In genomic region chrX:40143987-40144386, GRCh38 we compare ENCODE assay signal across 19 cellular contexts. TPM values are rescaled to one million over a fixed set of nuclear protein-coding genes. Genes with fewer than 3 reads are reported as not detected.
DNase-seq lines count a peak whose midpoint lies in the region; ATAC-seq, FAIRE-seq and TF ChIP-seq lines count a peak whose summit lies in the region.
"Had no signal": no experiment of that assay in that cellular context is flagged by ENCODE, and none has a peak within 500 bp of the region (broad histone marks: within the 10 kb centered on the region; RNA-seq: fewer than 3 reads in every experiment).

No MANE protein-coding gene starts in this region.

- H4K20me1 ChIP-seq in HepG2 (ENCODE audit: insufficient read depth, low read length) (no peaks in the 10 kb centered on the region), K562 (replicated peaks; ENCODE audit: control insufficient read depth, insufficient read depth, low read length) (no peaks in the 10 kb centered on the region)

- TF ChIP-seq CTCF in HepG2 (CRISPR knock-in tag; IDR thresholded peaks at IDR 0.05) (no peak), right lobe of liver (IDR thresholded peaks at IDR 0.05) (no peak), K562 (IDR thresholded peaks at IDR 0.05 in 2 of 3, conservative IDR thresholded peaks at IDR 0.05 in 1 of 3; ENCODE audit: insufficient read depth in 2 of 3, low read depth in 1 of 3, low read length in 3 of 3) (no peak), nephron (IDR thresholded peaks at IDR 0.05; ENCODE audit: unreplicated experiment in 3 of 3) (no peak), lower leg skin (IDR thresholded peaks at IDR 0.05) (no peak)

- H3K9ac ChIP-seq in HepG2 (ENCODE audit: insufficient read depth, low read depth, low read length), result no peak overlapping the region
- H3K9ac ChIP-seq in K562 (ENCODE audit: insufficient read depth in 1 of 2, low read depth in 2 of 2, low read length in 2 of 2), result no peak overlapping the region
- H3K9ac ChIP-seq: SK-N-SH had no signal

- H3K27ac ChIP-seq in HepG2 (ENCODE audit: extremely low read length, insufficient read depth, low read length) (no peak overlapping the region), right lobe of liver (no peak overlapping the region), K562 (ENCODE audit: extremely low read depth, low read depth, low read length) (no peak overlapping the region)
- H3K27ac ChIP-seq: 22Rv1, GM23248 had no signal

- H3K4me3 Mint-ChIP-seq in nephron, result peak overlapping the region in 2 of 3 experiments; percentile 67 to 70
- H3K4me3 Mint-ChIP-seq: B cell had no signal

- no peak for DNase-seq in HepG2 (ENCODE audit: low spot score)
- no peak for DNase-seq in right lobe of liver
- DNase-seq in K562 (ENCODE audit: extremely low read depth in 1 of 4, low spot score in 3 of 4), result no peak
- DNase-seq in iPS-NIHi11 (ENCODE audit: low spot score), result no peak
- DNase-seq in posterior vena cava (ENCODE audit: low spot score), result no peak
- DNase-seq in lower leg skin (ENCODE audit: low spot score in 2 of 2), result no peak
- DNase-seq: Caco-2; CD4-positive, alpha-beta T cell; GM23248; NCI-H1694 treated with DMSO at 0.1 percent for 48 hours; NCI-H510A; NCI-H774; SHP77 treated with DMSO at 0.1 percent for 48 hours; SK-N-SH had no signal

- POLR2A ChIA-PET in HepG2 (lab: Yijun Ruan, JAX), result interaction anchor here (1.3 to 1.4 kb wide), 2 partner anchors 33 to 36 kb away, joined by 5 to 10 read pairs; no protein-coding TSS in a partner anchor
- POLR2A ChIA-PET in K562 (lab: Yijun Ruan, JAX), result no interaction called here

- peaks cover 72% of the 10 kb centered on the region for H3K4me1 ChIP-seq in HepG2 (ENCODE audit: insufficient read depth, low read length)
- peaks cover 0 to 25% (median 6%) of the 10 kb centered on the region in 4 donors for H3K4me1 ChIP-seq in right lobe of liver
- peaks cover 21 to 50% of the 10 kb centered on the region in 2 experiments for H3K4me1 ChIP-seq in K562 (replicated peaks in 1 of 2; ENCODE audit: control insufficient read depth in 2 of 2, insufficient read depth in 2 of 2, low read length in 2 of 2)
- H3K4me1 ChIP-seq: Caco-2 had no signal

- H3K4me3 ChIP-seq in HepG2 (replicated peaks in 1 of 3; ENCODE audit: insufficient read depth in 1 of 3, low read depth in 2 of 3, low read length in 3 of 3) (no peak overlapping the region), right lobe of liver (no peak overlapping the region), K562 (no peak overlapping the region), lower leg skin (ENCODE audit: low read depth, poor library complexity, severe bottlenecking) (no peak overlapping the region)

- H3K27ac Mint-ChIP-seq in nephron, result peak overlapping the region in 2 of 3 experiments; percentile 33 to 48
- H3K27ac Mint-ChIP-seq: B cell; CD4-positive, alpha-beta T cell had no signal

- no peak for TF ChIP-seq EP300 in HepG2 (IDR thresholded peaks at IDR 0.05; ENCODE audit: low read depth in 2 of 2, low read length in 2 of 2)
- no peak for TF ChIP-seq EP300 in HepG2 (CRISPR knock-in tag; IDR thresholded peaks at IDR 0.05; ENCODE audit: borderline replicate concordance)
- no peak for TF ChIP-seq EP300 in K562 (IDR thresholded peaks at IDR 0.05; ENCODE audit: low read length)

- H3K9me1 ChIP-seq in K562 (ENCODE audit: control insufficient read depth, insufficient read depth, low read length), result no peaks in the 10 kb centered on the region

- TF ChIP-seq RAD21 in HepG2 (CRISPR knock-in tag; IDR thresholded peaks at IDR 0.05) (no peak), K562 (CRISPR knock-in tag; conservative IDR thresholded peaks at IDR 0.05 in 1 of 2, IDR thresholded peaks at IDR 0.05 in 1 of 2) (no peak)

- H2AFZ ChIP-seq in HepG2 (ENCODE audit: low read length) (no peak overlapping the region), K562 (ENCODE audit: low read depth, low read length) (no peak overlapping the region)

- H3K36me3 Mint-ChIP-seq in nephron (ENCODE audit: low read depth), result peaks cover 5% of the 10 kb centered on the region

- peak overlapping the region; percentile 74; the same call in 1 of the 2 replicates for H3K4me2 ChIP-seq in HepG2 (ENCODE audit: low read depth, low read length)
- H3K4me2 ChIP-seq in K562 (ENCODE audit: insufficient read depth, low read length), result no peak overlapping the region

- no TSS peak for BruUV-seq in HepG2 (replicated peaks; lab: Mats Ljungman, UMichigan)
- BruUV-seq in K562 (replicated peaks; lab: Mats Ljungman, UMichigan), result no TSS peak

- H3K9me3 Mint-ChIP-seq in nephron, result peaks cover under 1% of the 10 kb centered on the region
- H3K9me3 Mint-ChIP-seq: CD4-positive, alpha-beta T cell had no signal

- intact Hi-C loops in HepG2 (cut with micrococcal nuclease; ENCODE audit: unreplicated experiment), result loop anchor here (5.0 kb wide), 1 partner anchor 37 kb away; no protein-coding TSS in a partner anchor
- intact Hi-C loops in right lobe of liver (cut with DNase I), result no loop called here
- intact Hi-C loops in K562 (cut with micrococcal nuclease), result no loop called here
- intact Hi-C loops in posterior vena cava (cut with DNase I), result no loop called here
- intact Hi-C loops in lower leg skin (cut with DNase I; ENCODE audit: low total_unique reads), result no loop called here

- ATAC-seq in HepG2, result no peak
- ATAC-seq in right lobe of liver, result no peak
- ATAC-seq in K562, result no peak
- no peak for ATAC-seq in HG03354 (IDR thresholded peaks at IDR 0.05; ENCODE audit: poor library complexity, severe bottlenecking, unreplicated experiment)

- WGBS in HepG2 (ENCODE audit: low lambda C conversion rate), result 79% methylated on average over 5 of the region's 5 CpGs
- 43% methylated on average over 5 of the region's 5 CpGs for WGBS in right lobe of liver (ENCODE audit: insufficient coverage, low coverage, low lambda C conversion rate, missing lambda C conversion rate)
- WGBS in K562 (ENCODE audit: insufficient coverage, low coverage, missing lambda C conversion rate), result 76% methylated on average over 4 of the region's 5 CpGs
- WGBS in lower leg skin, 2 donors, result 56 to 81% methylated on average over 5 of the region's 5 CpGs

- H3K27me3 Mint-ChIP-seq in nephron (ENCODE audit: low read depth), result peaks cover 20% of the 10 kb centered on the region
- H3K27me3 Mint-ChIP-seq: CD4-positive, alpha-beta T cell had no signal

- H3K79me2 ChIP-seq in HepG2 (ENCODE audit: insufficient read depth, low read length), result peaks cover 14% of the 10 kb centered on the region
- peaks cover 15% of the 10 kb centered on the region for H3K79me2 ChIP-seq in K562 (ENCODE audit: control insufficient read depth, insufficient read depth, low read length)

- TF ChIP-seq POLR2A in HepG2 (IDR thresholded peaks at IDR 0.05; ENCODE audit: insufficient read depth in 1 of 2, low read depth in 2 of 2, low read length in 2 of 2) (no peak), right lobe of liver (IDR thresholded peaks at IDR 0.05) (no peak), K562 (conservative IDR thresholded peaks at IDR 0.05) (no peak), lower leg skin (IDR thresholded peaks at IDR 0.05) (no peak)

- H3K27me3 ChIP-seq in HepG2 (ENCODE audit: control insufficient read depth in 1 of 2, insufficient read depth in 2 of 2, low read length in 2 of 2) (no peaks in the 10 kb centered on the region), right lobe of liver (peaks cover 0 to 6% of the 10 kb centered on the region in 2 donors), K562 (ENCODE audit: control insufficient read depth in 2 of 2, insufficient read depth in 2 of 2, low read length in 2 of 2) (no peaks in the 10 kb centered on the region)

- peaks cover 58% of the 10 kb centered on the region for H3K4me1 Mint-ChIP-seq in nephron

- no peaks in the 10 kb centered on the region for H3K9me3 ChIP-seq in HepG2 (ENCODE audit: low read length)
- H3K9me3 ChIP-seq in right lobe of liver, result no peaks in the 10 kb centered on the region
- no peaks in the 10 kb centered on the region for H3K9me3 ChIP-seq in K562 (replicated peaks; ENCODE audit: control insufficient read depth, insufficient read depth, low read depth, low read length)
- H3K9me3 ChIP-seq: Caco-2, SK-N-SH had no signal

- CTCF ChIA-PET in HepG2 (lab: Yijun Ruan, JAX; ENCODE audit: low intra/inter-chr PET ratio, low total read pairs) (no interaction called here), K562 (lab: Yijun Ruan, JAX; ENCODE audit: low intra/inter-chr PET ratio) (no interaction called here)

- in situ Hi-C loops in HepG2 (cut with HindIII; ENCODE audit: extremely low pct_ligation_motif_present, low pct_unique_long_range_greater_than_20kb) (no loop called here), K562 (cut with MboI) (no loop called here)

- no peak for FAIRE-seq in HepG2 (lab: Jason Lieb, UNC)
- no peak for FAIRE-seq in K562 (lab: Jason Lieb, UNC)
- FAIRE-seq: G401.6 had no signal

- no peaks in the 10 kb centered on the region; a peak in 1 of 5 replicates for H3K36me3 ChIP-seq in HepG2 (replicated peaks in 1 of 2; ENCODE audit: control insufficient read depth in 1 of 2, insufficient read depth in 2 of 2, low read length in 2 of 2)
- H3K36me3 ChIP-seq in right lobe of liver, result no peaks in the 10 kb centered on the region
- H3K36me3 ChIP-seq in K562 (ENCODE audit: control insufficient read depth, insufficient read depth, low read length), result no peaks in the 10 kb centered on the region

RNA-seq across cellular contexts. Expression of gene BCOR, which starts 46.2 kb away (rescaled TPM):
- total RNA-seq in HepG2 (2016; rRNA removed; fragmentation: Illumina TruSeq; extraction: Trizol), result 15.2 and 18.6 TPM in 2 replicates
- 3.2 and 4.8 TPM in 2 replicates for total RNA-seq in HepG2 (2016; cell fraction: cytosol; rRNA removed; fragmentation: Illumina TruSeq; extraction: Trizol; ENCODE audit: low read depth)
- 13.9 and 15.9 TPM in 2 replicates for total RNA-seq in HepG2 (2016; cell fraction: insoluble cytoplasmic fraction; rRNA removed; fragmentation: Illumina TruSeq; extraction: Trizol)
- 7.4 and 7.6 TPM in 2 replicates for total RNA-seq in HepG2 (2016; cell fraction: membrane; rRNA removed; fragmentation: Illumina TruSeq; extraction: Trizol)
- total RNA-seq in HepG2 (2016; cell fraction: nucleus; rRNA removed; fragmentation: Illumina TruSeq; extraction: Trizol), result 18.8 and 25.8 TPM in 2 replicates
- 14.3 and 15.2 TPM in 2 replicates for polyA plus RNA-seq in HepG2 (2011; rRNA removed)
- 11.5 and 13.8 TPM in 2 replicates for polyA plus RNA-seq in HepG2 (2011; cell fraction: cytosol; rRNA removed)
- polyA plus RNA-seq in HepG2 (2011; cell fraction: nucleus; rRNA removed), result 30.4 and 30.6 TPM in 2 replicates
- 27.3 and 29.3 TPM in 2 replicates for polyA plus RNA-seq in HepG2 (2012)
- polyA plus RNA-seq in HepG2 (2016; cell fraction: cytosol; fragmentation: Illumina TruSeq; extraction: Trizol; ENCODE audit: low read depth), result 1.2 and 1.3 TPM in 2 replicates
- 17.4 and 18.4 TPM in 2 replicates for polyA plus RNA-seq in HepG2 (2016; cell fraction: insoluble cytoplasmic fraction; fragmentation: Illumina TruSeq; extraction: Trizol; ENCODE audit: low read depth)
- 1.3 and 1.9 TPM in 2 replicates for polyA plus RNA-seq in HepG2 (2016; cell fraction: membrane; fragmentation: Illumina TruSeq; extraction: Trizol; ENCODE audit: low read depth)
- 27.4 and 28.9 TPM in 2 replicates for polyA plus RNA-seq in HepG2 (2016; cell fraction: nucleus; fragmentation: Illumina TruSeq; extraction: Trizol; ENCODE audit: insufficient read depth, low read depth)
- polyA minus RNA-seq in HepG2 (2011; rRNA and poly(A)+ RNA removed; ENCODE audit: low replicate concordance), result 18.3 and 32.5 TPM in 2 replicates
- polyA minus RNA-seq in HepG2 (2011; cell fraction: cytosol; rRNA and poly(A)+ RNA removed), result 40.3 and 40.4 TPM in 2 replicates
- polyA minus RNA-seq in HepG2 (2011; cell fraction: nucleus; rRNA and poly(A)+ RNA removed), result 31.8 TPM in 2 replicates
- total RNA-seq in right lobe of liver, result 10 to 100 TPM in 4 of 6 experiments, 1 to 10 TPM in 2; 9.4 to 16.6 (median 12.0) TPM
- total RNA-seq in K562 (2011; cell fraction: chromatin; rRNA removed; ENCODE audit: low replicate concordance), result 128 and 140 TPM in 2 replicates
- total RNA-seq in K562 (2011; cell fraction: nucleolus; rRNA removed), result 71.6 and 74.4 TPM in 2 replicates
- 97.0 and 135 TPM in 2 replicates for total RNA-seq in K562 (2011; cell fraction: nucleoplasm; rRNA removed)
- 73.7 and 76.0 TPM in 2 replicates for total RNA-seq in K562 (2014; rRNA removed)
- 37.6 and 37.9 TPM in 2 replicates for total RNA-seq in K562 (2014; rRNA removed; fragmentation: Illumina TruSeq; extraction: Trizol)
- 33.0 and 36.6 TPM in 2 replicates for total RNA-seq in K562 (2015; rRNA removed; fragmentation: Illumina TruSeq; extraction: Trizol)
- 98.3 and 113 TPM in 2 replicates for total RNA-seq in K562 (2021)
- 27.5 and 28.1 TPM in 2 replicates for polyA plus RNA-seq in K562 (2011; rRNA removed)
- 30.1 and 38.0 TPM in 2 replicates for polyA plus RNA-seq in K562 (2011; cell fraction: cytosol; rRNA removed)
- polyA plus RNA-seq in K562 (2011; cell fraction: nucleus; rRNA removed), result 64.0 and 93.7 TPM in 2 replicates
- polyA plus RNA-seq in K562 (2012), result 72.8 and 76.1 TPM in 2 replicates
- 88.1 and 98.5 TPM in 2 replicates for polyA plus RNA-seq in K562 (2014; fragmentation: Illumina TruSeq; extraction: Trizol)
- 10 to 100 TPM; 32.0 to 37.4 TPM for polyA plus RNA-seq in K562 (2014; fragmentation: Nextera tagmentation; extraction: Ambion mirVana)
- polyA plus RNA-seq in K562 (2014; rRNA removed), result 44.4 and 64.6 TPM in 2 replicates
- 40.5 and 49.5 TPM in 2 replicates for polyA minus RNA-seq in K562 (2011; rRNA and poly(A)+ RNA removed)
- polyA minus RNA-seq in K562 (2011; cell fraction: cytosol; rRNA and poly(A)+ RNA removed), result 105 and 120 TPM in 2 replicates
- 36.9 and 50.0 TPM in 2 replicates for polyA minus RNA-seq in K562 (2011; cell fraction: nucleus; rRNA and poly(A)+ RNA removed)
- 10 to 100 TPM; 22.8 to 23.7 TPM for total RNA-seq in posterior vena cava
- total RNA-seq in lower leg skin, result 10 to 100 TPM; 23.8 to 37.5 (median 31.1) TPM

Comparison
In these comparisons a context has a peak if more than half of its experiments do, and no peak if none do; other contexts are left out.
1. Of the 241 proteins assayed by ChIP-seq in both HepG2 and K562: peak only in HepG2: none; only in K562: none; in both: CEBPB; in neither: 240.